In genomic region chr9:297104-297794, GRCh38 we compare ENCODE assay signal across 8 cellular contexts.
DNase-seq lines count a peak whose midpoint lies in the region; ATAC-seq and TF ChIP-seq lines count a peak whose summit lies in the region.

No MANE protein-coding gene starts in this region.

- peak overlapping the region in 2 of 10 donors; percentile 23 to 41 for H3K4me3 Mint-ChIP-seq in naive thymus-derived CD8-positive, alpha-beta T cell

- TF ChIP-seq CTCF in GM13977 (IDR thresholded peaks at IDR 0.05; ENCODE audit: extremely low read depth, insufficient read depth, missing control alignments): no peak

- H3K27me3 Mint-ChIP-seq in naive thymus-derived CD8-positive, alpha-beta T cell: no peaks in the 10 kb centered on the region

- ATAC-seq in GM21526 (IDR thresholded peaks at IDR 0.05; ENCODE audit: low FRiP score, unreplicated experiment): peak; percentile 93
- ATAC-seq in HG03558 (IDR thresholded peaks at IDR 0.05; ENCODE audit: extremely low read depth, unreplicated experiment): peak; percentile 96
- peak; percentile 57 to 96 for ATAC-seq in activated naive CD4-positive, alpha-beta T cell treated with anti-CD3 and anti-CD28 coated beads, Interleukin-2, amount 50 U/mL, for 72 hours
- peak in 1 of 2 donors; percentile 77 for ATAC-seq in naive thymus-derived CD8-positive, alpha-beta T cell

- peak; percentile 32 for DNase-seq in GM13977 (ENCODE audit: low spot score)
- no peak for DNase-seq in activated naive CD4-positive, alpha-beta T cell treated with anti-CD3 and anti-CD28 coated beads, Interleukin-2, amount 50 U/mL, for 72 hours (ENCODE audit: low spot score in 2 of 2)
- peak in 1 of 10 donors; percentile 37 for DNase-seq in naive thymus-derived CD8-positive, alpha-beta T cell
- no peak for DNase-seq in NCI-H526 treated with DMSO at 0.1 percent for 48 hours (lab: John Stamatoyannopoulos, UW)
- DNase-seq in amniotic stem cell (lab: John Stamatoyannopoulos, UW): no peak
- DNase-seq in NCI-H187 (lab: John Stamatoyannopoulos, UW): no peak

- in situ Hi-C loops in GM13977 (cut with MboI; ENCODE audit: low pct_unique_long_range_greater_than_20kb, low sequenced_read_pairs, unreplicated experiment): no loop called here

- H3K27ac Mint-ChIP-seq in activated naive CD4-positive, alpha-beta T cell treated with anti-CD3 and anti-CD28 coated beads, Interleukin-2, amount 50 U/mL, for 72 hours: peak overlapping the region in 1 of 2 donors; percentile 52
- peak overlapping the region in 9 of 10 donors; percentile 46 to 87 (median 81) for H3K27ac Mint-ChIP-seq in naive thymus-derived CD8-positive, alpha-beta T cell

- POLR2A ChIA-PET in naive thymus-derived CD8-positive, alpha-beta T cell (lab: Charles Lee): no interaction called here

- H3K9me3 Mint-ChIP-seq in activated naive CD4-positive, alpha-beta T cell treated with anti-CD3 and anti-CD28 coated beads, Interleukin-2, amount 50 U/mL, for 72 hours: no peaks in the 10 kb centered on the region
- H3K9me3 Mint-ChIP-seq in naive thymus-derived CD8-positive, alpha-beta T cell: no peaks in the 10 kb centered on the region

- H3K4me1 Mint-ChIP-seq in naive thymus-derived CD8-positive, alpha-beta T cell: peaks cover 26 to 59% (median 56%) of the 10 kb centered on the region in 4 donors

- H3K36me3 Mint-ChIP-seq in activated naive CD4-positive, alpha-beta T cell treated with anti-CD3 and anti-CD28 coated beads, Interleukin-2, amount 50 U/mL, for 72 hours: peaks cover 9 to 59% of the 10 kb centered on the region in 2 donors
- H3K36me3 Mint-ChIP-seq in naive thymus-derived CD8-positive, alpha-beta T cell: peaks cover 13 to 95% (median 21%) of the 10 kb centered on the region in 3 donors
